In the genomic region with DNA sequence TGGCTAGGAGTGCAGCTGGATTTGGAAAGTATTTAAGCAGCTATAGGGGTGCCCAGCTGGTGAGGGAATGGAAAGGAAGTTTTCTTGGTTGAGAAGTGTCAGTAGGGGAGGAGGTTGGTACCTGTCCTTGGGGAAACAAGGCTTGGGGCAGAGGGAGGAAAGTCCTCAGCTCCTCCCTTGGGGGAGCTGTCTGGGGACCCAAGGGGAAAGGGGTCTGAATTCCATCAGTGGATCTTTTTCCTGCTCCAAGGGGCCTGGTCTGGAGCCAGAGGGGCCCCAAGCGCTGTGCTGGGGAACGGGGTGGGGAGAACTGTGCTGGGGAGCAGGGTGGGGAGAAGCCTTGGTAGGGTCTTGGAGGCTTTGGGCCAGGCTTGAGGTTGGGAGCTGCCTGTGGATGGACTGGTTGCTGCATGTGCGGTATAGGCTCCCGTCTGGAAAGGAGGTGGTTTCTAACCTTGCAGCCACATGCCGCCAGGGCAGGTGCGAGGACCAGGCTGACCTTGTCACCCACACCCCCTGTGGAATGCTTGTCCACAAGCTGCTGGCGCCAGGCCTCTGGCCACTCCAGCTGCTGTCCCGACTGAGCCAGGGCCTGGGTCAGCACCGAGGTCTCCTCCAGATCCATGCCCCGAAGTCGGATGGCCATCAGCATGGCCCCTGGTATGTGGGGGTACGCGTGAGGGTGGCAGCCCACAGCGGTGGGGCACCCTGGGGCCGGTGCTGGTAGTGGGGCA, we compare ENCODE assay signal across 9 cellular contexts. TPM values are rescaled to one million over a fixed set of nuclear protein-coding genes. Genes with fewer than 3 reads are reported as not detected.
DNase-seq lines count a peak whose midpoint lies in the region; ATAC-seq, FAIRE-seq and TF ChIP-seq lines count a peak whose summit lies in the region.
"Had no signal": no experiment of that assay in that cellular context is flagged by ENCODE, and none has a peak within 500 bp of the region (broad histone marks: within the 10 kb centered on the region; RNA-seq: fewer than 3 reads in every experiment).

No MANE protein-coding gene starts in this region.

- no peak overlapping the region for H3K23ac ChIP-seq in H1 (ENCODE audit: insufficient read length)

- no peak overlapping the region; the same call in 1 of the 2 replicates for H2BK12ac ChIP-seq in H1 (ENCODE audit: low read depth, low read length)

- H3K9ac ChIP-seq in H1 (replicated peaks in 1 of 4; ENCODE audit: extremely low read depth in 1 of 4, low read depth in 3 of 4, low read length in 3 of 4) (no peak overlapping the region), parathyroid adenoma (no peak overlapping the region)

- H3K4me1 Mint-ChIP-seq in Caco-2 (ENCODE audit: low read depth, unreplicated experiment): peaks cover 28% of the 10 kb centered on the region

- peaks cover 59% of the 10 kb centered on the region for H3K36me3 Mint-ChIP-seq in Caco-2 (ENCODE audit: insufficient read depth, unreplicated experiment)

- TF ChIP-seq EP300 in H1 (IDR thresholded peaks at IDR 0.05; ENCODE audit: borderline replicate concordance in 1 of 2, low read depth in 2 of 2, low read length in 2 of 2): no peak

- intact Hi-C loops in Caco-2 (cut with micrococcal nuclease; ENCODE audit: unreplicated experiment): loop anchor here (5.0 kb wide), 1 partner anchor 53 kb away; a partner anchor contains a TSS

- no peak overlapping the region for H3K18ac ChIP-seq in H1 (ENCODE audit: extremely low read depth, low read length)

- H3K27ac ChIP-seq in H1 (ENCODE audit: low read depth, low read length) (no peak overlapping the region), parathyroid adenoma (peak overlapping the region; percentile 88)

- DNase-seq in Caco-2 (peak; percentile 39 to 55), MG63 (no peak), H1 (ENCODE audit: low read depth in 1 of 2, low spot score in 2 of 2) (peak in 1 of 2 experiments; percentile 59), activated gamma-delta T cell (lab: John Stamatoyannopoulos, UW) (no peak), DMS 273 (lab: John Stamatoyannopoulos, UW; ENCODE audit: unreplicated experiment) (no peak)
- DNase-seq: KBM-7 had no signal

- H3K23me2 ChIP-seq in H1 (ENCODE audit: low read depth, low read length): peaks cover 34% of the 10 kb centered on the region; the same call in 1 of the 2 replicates

- peak overlapping the region; percentile 69 for H3K27ac Mint-ChIP-seq in Caco-2 (ENCODE audit: unreplicated experiment)

- no peak overlapping the region; the same call in 1 of the 2 replicates for H2AK5ac ChIP-seq in H1 (ENCODE audit: low read depth, low read length)

- peaks cover 5 to 22% of the 10 kb centered on the region in 2 experiments for H4K20me1 ChIP-seq in H1 (replicated peaks in 1 of 2; ENCODE audit: control insufficient read depth in 1 of 2, insufficient read depth in 2 of 2, low read length in 2 of 2)

- no peak overlapping the region for H3K56ac ChIP-seq in H1 (replicated peaks; ENCODE audit: insufficient read length, low read depth, low read length)

- POLR2A ChIA-PET in Caco-2 (lab: Charles Lee): no interaction called here
- POLR2A ChIA-PET in H1 (lab: Charles Lee; ENCODE audit: partially characterized antibody): interaction anchor here (1.0 to 1.5 kb wide), 3 partner anchors 11 to 25 kb away, joined by 3 to 7 read pairs (median 3); a partner anchor contains a TSS

- no peaks in the 10 kb centered on the region for H3K79me2 ChIP-seq in H1 (ENCODE audit: control insufficient read depth in 1 of 2, insufficient read depth in 2 of 2, low read length in 2 of 2)
- no peaks in the 10 kb centered on the region for H3K79me2 ChIP-seq in parathyroid adenoma

- no peak for FAIRE-seq in H1 (lab: Jason Lieb, UNC)

- no peak for TF ChIP-seq CTCF in Caco-2 (IDR thresholded peaks at IDR 0.05; ENCODE audit: insufficient read depth in 1 of 2, low read depth in 1 of 2, low read length in 1 of 2, severe bottlenecking in 1 of 2, unreplicated experiment in 1 of 2)
- TF ChIP-seq CTCF in H1 (IDR thresholded peaks at IDR 0.05; ENCODE audit: control extremely low read depth in 1 of 3, insufficient read depth in 1 of 3, low read depth in 1 of 3, low read length in 3 of 3): no peak
- no peak for TF ChIP-seq CTCF in parathyroid adenoma (IDR thresholded peaks at IDR 0.05)

- H3K4me3 ChIP-seq in Caco-2 (ENCODE audit: low read depth, low read length) (no peak overlapping the region), MG63 (peak overlapping the region; percentile 59), H1 (ENCODE audit: extremely low read depth in 1 of 4, insufficient read depth in 2 of 4, low read depth in 3 of 4, low read length in 4 of 4) (no peak overlapping the region), parathyroid adenoma (ENCODE audit: low read depth, low read length) (no peak overlapping the region)

- no peak overlapping the region for H4K5ac ChIP-seq in H1 (ENCODE audit: insufficient read length, low read depth, low read length)

- H4K91ac ChIP-seq in H1 (replicated peaks; ENCODE audit: insufficient read length, low read length): no peak overlapping the region

- peaks cover 35% of the 10 kb centered on the region for H3K4me1 ChIP-seq in Caco-2
- H3K4me1 ChIP-seq in H1 (replicated peaks in 1 of 4; ENCODE audit: control insufficient read depth in 3 of 4, insufficient read depth in 4 of 4, low read length in 3 of 4): peaks cover 0 to 26% (median 12%) of the 10 kb centered on the region in 4 experiments; a peak in 5 of 7 replicates
- peaks cover 9% of the 10 kb centered on the region for H3K4me1 ChIP-seq in parathyroid adenoma

- H2AFZ ChIP-seq in H1 (ENCODE audit: low read length) (no peak overlapping the region), parathyroid adenoma (no peak overlapping the region)

- H3K9me3 ChIP-seq in Caco-2 (no peaks in the 10 kb centered on the region), MG63 (no peaks in the 10 kb centered on the region), H1 (ENCODE audit: insufficient read depth in 2 of 2, low read depth in 1 of 2, low read length in 1 of 2) (no peaks in the 10 kb centered on the region), parathyroid adenoma (ENCODE audit: control insufficient read depth, low read length) (no peaks in the 10 kb centered on the region)

- H3K27me3 Mint-ChIP-seq in Caco-2 (ENCODE audit: insufficient read depth, unreplicated experiment): no peaks in the 10 kb centered on the region

- no peak for TF ChIP-seq RAD21 in H1 (IDR thresholded peaks at IDR 0.05 in 1 of 2, conservative IDR thresholded peaks at IDR 0.05 in 1 of 2; ENCODE audit: low read depth in 2 of 2, low read length in 2 of 2)

- no peaks in the 10 kb centered on the region for H3K79me1 ChIP-seq in H1 (ENCODE audit: low read depth, low read length)

- H2BK15ac ChIP-seq in H1 (ENCODE audit: low read length): no peak overlapping the region

- ATAC-seq in HG02678 (IDR thresholded peaks at IDR 0.05; ENCODE audit: unreplicated experiment) (no peak), GM21723 (IDR thresholded peaks at IDR 0.05; ENCODE audit: unreplicated experiment) (no peak)

- no peak overlapping the region for H4K8ac ChIP-seq in H1 (ENCODE audit: extremely low read depth, insufficient read depth, low read length)

- peak overlapping the region; percentile 89 for H3K4me3 Mint-ChIP-seq in Caco-2 (ENCODE audit: unreplicated experiment)

- H3K4ac ChIP-seq in H1 (replicated peaks; ENCODE audit: insufficient read length, low read depth, low read length): no peak overlapping the region

- H3K27me3 ChIP-seq in Caco-2 (replicated peaks; ENCODE audit: control insufficient read depth, insufficient read depth, low read length) (no peaks in the 10 kb centered on the region), MG63 (no peaks in the 10 kb centered on the region), H1 (replicated peaks in 1 of 4; ENCODE audit: control insufficient read depth in 3 of 4, extremely low read depth in 1 of 4, insufficient read depth in 3 of 4, low read length in 3 of 4) (peaks cover 43 to 70% (median 60%) of the 10 kb centered on the region in 4 experiments), parathyroid adenoma (ENCODE audit: control insufficient read depth, insufficient read depth, low read length) (no peaks in the 10 kb centered on the region)

- H2BK5ac ChIP-seq in H1 (ENCODE audit: low read depth, low read length): no peak overlapping the region

- 78% methylated on average over 15 of the region's 15 CpGs; no CpG with 5 or more reads in 1 of the 2 experiments for WGBS in H1 (ENCODE audit: extremely low coverage in 1 of 2, insufficient coverage in 1 of 2, insufficient read length in 1 of 2, insufficient replicate concordance in 2 of 2, low coverage in 1 of 2, low lambda C conversion rate in 2 of 2, missing lambda C conversion rate in 1 of 2), 2 experiments

- no peak for TF ChIP-seq POLR2A in H1 (IDR thresholded peaks at IDR 0.05; ENCODE audit: control extremely low read depth in 1 of 2, low read depth in 2 of 2, low read length in 2 of 2)

- H2BK20ac ChIP-seq in H1 (ENCODE audit: low read length): no peak overlapping the region

- H3K9me3 Mint-ChIP-seq in Caco-2 (ENCODE audit: unreplicated experiment): no peaks in the 10 kb centered on the region

- H3K14ac ChIP-seq in H1 (ENCODE audit: insufficient read length): no peak overlapping the region

- BruUV-seq in Caco-2 (replicated peaks; lab: Mats Ljungman, UMichigan): no TSS peak

- H3K4me2 ChIP-seq in H1 (ENCODE audit: insufficient read depth in 1 of 2, low read depth in 2 of 2, low read length in 2 of 2) (no peak overlapping the region), parathyroid adenoma (ENCODE audit: low read length) (no peak overlapping the region)

- no peak overlapping the region for H2BK120ac ChIP-seq in H1 (replicated peaks; ENCODE audit: low read depth, low read length)

- CTCF ChIA-PET in Caco-2 (lab: Charles Lee) (interaction anchor here (0.6 to 1.4 kb wide), 2 partner anchors 21 to 91 kb away, joined by 3 to 6 read pairs; a partner anchor contains a TSS), H1 (lab: Charles Lee; ENCODE audit: partially characterized antibody) (interaction anchor here (1.0 to 1.3 kb wide), 2 partner anchors 10 to 76 kb away, joined by 3 read pairs; no protein-coding TSS in a partner anchor)

- H3K36me3 ChIP-seq in Caco-2 (ENCODE audit: control insufficient read depth, insufficient read depth, low read length) (no peaks in the 10 kb centered on the region), MG63 (peaks cover 12% of the 10 kb centered on the region), H1 (ENCODE audit: control insufficient read depth in 2 of 4, insufficient read depth in 4 of 4, low read length in 3 of 4) (peaks cover 0 to 2% (median 0%) of the 10 kb centered on the region in 4 experiments; a peak in 2 of 8 replicates), parathyroid adenoma (ENCODE audit: control insufficient read depth, insufficient read depth, low read length) (no peaks in the 10 kb centered on the region)

RNA-seq across cellular contexts. Expression of a gene that starts 1.0 kb away (rescaled TPM):
- 3.7 and 3.9 TPM in 2 replicates for total RNA-seq in Caco-2 (2022)
- total RNA-seq in MG63 (2014; rRNA removed; shearing (Covaris generic); ENCODE audit: low replicate concordance): 22.1 and 22.2 TPM in 2 replicates
- 0.43 and 0.46 TPM in 2 replicates for total RNA-seq in H1 (2021; fragmentation: NEBNext Ultra II Directional; extraction: Animal tissue kit (Norgen Biotek cat#: 25700))
- polyA plus RNA-seq in H1 (2011; rRNA removed): 0.48 and 0.83 TPM in 2 replicates
- 0.58 TPM for polyA plus RNA-seq in H1 (2011; cell fraction: cytosol; rRNA removed)
- 1.6 TPM for polyA plus RNA-seq in H1 (2011; cell fraction: nucleus; rRNA removed)
- polyA plus RNA-seq in H1 (2012, experiment 1 of 2): 0.40 to 0.65 TPM (median 0.51 TPM) in 4 replicates
- 0.16 TPM for polyA plus RNA-seq in H1 (2012, experiment 2 of 2)
- polyA plus RNA-seq in H1 (2013, experiment 1 of 2): 0.47 TPM
- 0.39 TPM for polyA plus RNA-seq in H1 (2013, experiment 2 of 2)
- polyA minus RNA-seq in H1 (2011; rRNA and poly(A)+ RNA removed): 0.28 TPM in 1 of 2 replicates, not detected in the other
- not detected for polyA minus RNA-seq in H1 (2011; cell fraction: cytosol; rRNA and poly(A)+ RNA removed)
- polyA minus RNA-seq in H1 (2011; cell fraction: nucleus; rRNA and poly(A)+ RNA removed): 0.90 TPM

RNA-seq across cellular contexts. Expression of a gene that starts 3.5 kb away (rescaled TPM):
- total RNA-seq in Caco-2 (2022): 3.0 and 6.5 TPM in 2 replicates
- total RNA-seq in MG63 (2014; rRNA removed; shearing (Covaris generic); ENCODE audit: low replicate concordance): 1.2 and 3.2 TPM in 2 replicates
- 2.2 TPM in 1 of 2 replicates, not detected in the other for total RNA-seq in H1 (2021; fragmentation: NEBNext Ultra II Directional; extraction: Animal tissue kit (Norgen Biotek cat#: 25700))
- 2.0 and 2.5 TPM in 2 replicates for polyA plus RNA-seq in H1 (2011; rRNA removed)
- 0.54 TPM for polyA plus RNA-seq in H1 (2011; cell fraction: cytosol; rRNA removed)
- polyA plus RNA-seq in H1 (2011; cell fraction: nucleus; rRNA removed): 1.8 TPM
- 0.31 to 1.3 TPM (median 0.68 TPM) in 3 of 4 replicates, not detected in the other for polyA plus RNA-seq in H1 (2012, experiment 1 of 2)
- polyA plus RNA-seq in H1 (2012, experiment 2 of 2): 1.3 TPM
- polyA plus RNA-seq in H1 (2013, experiment 1 of 2): 0.10 TPM
- polyA plus RNA-seq in H1 (2013, experiment 2 of 2): not detected
- polyA minus RNA-seq in H1 (2011; rRNA and poly(A)+ RNA removed): not detected in 2 replicates
- not detected for polyA minus RNA-seq in H1 (2011; cell fraction: cytosol; rRNA and poly(A)+ RNA removed)
- polyA minus RNA-seq in H1 (2011; cell fraction: nucleus; rRNA and poly(A)+ RNA removed): 2.1 TPM

RNA-seq across cellular contexts. Expression of a gene that starts 16.9 kb away (rescaled TPM):
- total RNA-seq in Caco-2 (2022): 1.1 and 2.0 TPM in 2 replicates
- not detected in 2 replicates for total RNA-seq in MG63 (2014; rRNA removed; shearing (Covaris generic); ENCODE audit: low replicate concordance)
- total RNA-seq in H1 (2021; fragmentation: NEBNext Ultra II Directional; extraction: Animal tissue kit (Norgen Biotek cat#: 25700)): not detected in 2 replicates
- not detected in 2 replicates for polyA plus RNA-seq in H1 (2011; rRNA removed)
- polyA plus RNA-seq in H1 (2011; cell fraction: cytosol; rRNA removed): not detected
- polyA plus RNA-seq in H1 (2011; cell fraction: nucleus; rRNA removed): not detected
- not detected in 4 replicates for polyA plus RNA-seq in H1 (2012, experiment 1 of 2)
- not detected for polyA plus RNA-seq in H1 (2012, experiment 2 of 2)
- polyA plus RNA-seq in H1 (2013, experiment 1 of 2): not detected
- not detected for polyA plus RNA-seq in H1 (2013, experiment 2 of 2)
- not detected in 2 replicates for polyA minus RNA-seq in H1 (2011; rRNA and poly(A)+ RNA removed)
- not detected for polyA minus RNA-seq in H1 (2011; cell fraction: cytosol; rRNA and poly(A)+ RNA removed)
- not detected for polyA minus RNA-seq in H1 (2011; cell fraction: nucleus; rRNA and poly(A)+ RNA removed)

RNA-seq across cellular contexts. Expression of a gene that starts 20.8 kb away (rescaled TPM):
- total RNA-seq in Caco-2 (2022): 84.3 and 88.9 TPM in 2 replicates
- 68.0 and 102 TPM in 2 replicates for total RNA-seq in MG63 (2014; rRNA removed; shearing (Covaris generic); ENCODE audit: low replicate concordance)
- 62.2 and 70.4 TPM in 2 replicates for total RNA-seq in H1 (2021; fragmentation: NEBNext Ultra II Directional; extraction: Animal tissue kit (Norgen Biotek cat#: 25700))
- 73.8 and 81.6 TPM in 2 replicates for polyA plus RNA-seq in H1 (2011; rRNA removed)
- polyA plus RNA-seq in H1 (2011; cell fraction: cytosol; rRNA removed): 69.3 TPM
- polyA plus RNA-seq in H1 (2011; cell fraction: nucleus; rRNA removed): 122 TPM
- 40.8 to 68.5 TPM (median 62.3 TPM) in 4 replicates for polyA plus RNA-seq in H1 (2012, experiment 1 of 2)
- 53.6 TPM for polyA plus RNA-seq in H1 (2012, experiment 2 of 2)
- 24.8 TPM for polyA plus RNA-seq in H1 (2013, experiment 1 of 2)
- 23.7 TPM for polyA plus RNA-seq in H1 (2013, experiment 2 of 2)
- 33.5 and 33.6 TPM in 2 replicates for polyA minus RNA-seq in H1 (2011; rRNA and poly(A)+ RNA removed)
- 39.4 TPM for polyA minus RNA-seq in H1 (2011; cell fraction: cytosol; rRNA and poly(A)+ RNA removed)
- polyA minus RNA-seq in H1 (2011; cell fraction: nucleus; rRNA and poly(A)+ RNA removed): 33.5 TPM

RNA-seq across cellular contexts. Expression of a gene that starts 21.3 kb away (rescaled TPM):
- total RNA-seq in Caco-2 (2022): 68.8 and 77.1 TPM in 2 replicates
- 23.0 and 30.3 TPM in 2 replicates for total RNA-seq in MG63 (2014; rRNA removed; shearing (Covaris generic); ENCODE audit: low replicate concordance)
- 31.3 and 34.3 TPM in 2 replicates for total RNA-seq in H1 (2021; fragmentation: NEBNext Ultra II Directional; extraction: Animal tissue kit (Norgen Biotek cat#: 25700))
- polyA plus RNA-seq in H1 (2011; rRNA removed): 62.9 and 80.4 TPM in 2 replicates
- 49.9 TPM for polyA plus RNA-seq in H1 (2011; cell fraction: cytosol; rRNA removed)
- 250 TPM for polyA plus RNA-seq in H1 (2011; cell fraction: nucleus; rRNA removed)
- 18.2 to 38.1 TPM (median 36.3 TPM) in 4 replicates for polyA plus RNA-seq in H1 (2012, experiment 1 of 2)
- polyA plus RNA-seq in H1 (2012, experiment 2 of 2): 28.8 TPM
- 42.9 TPM for polyA plus RNA-seq in H1 (2013, experiment 1 of 2)
- 40.7 TPM for polyA plus RNA-seq in H1 (2013, experiment 2 of 2)
- 11.2 and 19.4 TPM in 2 replicates for polyA minus RNA-seq in H1 (2011; rRNA and poly(A)+ RNA removed)
- polyA minus RNA-seq in H1 (2011; cell fraction: cytosol; rRNA and poly(A)+ RNA removed): 26.9 TPM
- 43.0 TPM for polyA minus RNA-seq in H1 (2011; cell fraction: nucleus; rRNA and poly(A)+ RNA removed)

Comparison
In these comparisons a context has a peak if more than half of its experiments do, and no peak if none do; other contexts are left out.
1. DNase-seq: peak in Caco-2 (2 of 2); none in MG63 (single experiment), activated gamma-delta T cell (single experiment) and DMS 273 (single experiment).